19 cellular contexts compared by ENCODE assay signal in genomic region chr1:36625253-36625958, GRCh38.
"Had no signal": no experiment of that assay in that cellular context is flagged by ENCODE, and none has a peak within 500 bp of the region (broad histone marks: within the 10 kb centered on the region; RNA-seq: fewer than 3 reads in every experiment).

No MANE protein-coding gene starts in this region.

- DNase-seq: activated T-cell treated with anti-CD3 and anti-CD28 coated beads, Interleukin-2, amount 50 U/mL, for 24 hours; central memory CD4-positive, alpha-beta T cell; colonic mucosa; endodermal cell; esophagus squamous epithelium; gastrocnemius medialis; kidney glomerular epithelial cell; left ventricle myocardium inferior; naive thymus-derived CD4-positive, alpha-beta T cell; pancreas; psoas muscle; spleen; stimulated activated CD4-positive, alpha-beta T cell treated with anti-CD3 and anti-CD28 coated beads, Interleukin-4, amount 100 ng/mL, for 1 hour; stimulated activated naive CD4-positive, alpha-beta T cell treated with Interleukin-2 at 50 U/mL for 16 hours; T-helper 9 cell; tibial artery had no signal

- H3K4me3 ChIP-seq: colonic mucosa, esophagus squamous epithelium, gastrocnemius medialis, left ventricle myocardium inferior, pancreas, psoas muscle, right atrium auricular region, spleen, tibial artery had no signal

- H3K27ac ChIP-seq: colonic mucosa, esophagus squamous epithelium, gastrocnemius medialis, left ventricle myocardium inferior, pancreas, psoas muscle, right atrium auricular region, spleen, tibial artery had no signal

- H3K9me3 ChIP-seq: colonic mucosa, esophagus squamous epithelium, gastrocnemius medialis, pancreas, psoas muscle, tibial artery had no signal

- H3K36me3 ChIP-seq: colonic mucosa, esophagus squamous epithelium, gastrocnemius medialis, left ventricle myocardium inferior, pancreas, right atrium auricular region, spleen, tibial artery had no signal

- ATAC-seq: activated naive CD4-positive, alpha-beta T cell treated with anti-CD3 and anti-CD28 coated beads, Interleukin-2, amount 50 U/mL, for 72 hours; activated T-helper 17 cell treated with anti-CD3 and anti-CD28 coated beads, Interleukin-2, amount 50 U/mL, for 72 hours; gastrocnemius medialis; naive thymus-derived CD4-positive, alpha-beta T cell; pancreas; psoas muscle had no signal

- H3K27me3 ChIP-seq: colonic mucosa, pancreas, right atrium auricular region had no signal

- H3K4me1 ChIP-seq: colonic mucosa, esophagus squamous epithelium, gastrocnemius medialis, left ventricle myocardium inferior, pancreas, psoas muscle, right atrium auricular region, spleen, tibial artery had no signal
